ENCODE assay signal across 18 cellular contexts in genomic region chr3:86993704-86994103, GRCh38. TPM values are rescaled to one million over a fixed set of nuclear protein-coding genes. Genes with fewer than 3 reads are reported as not detected.
DNase-seq lines count a peak whose midpoint lies in the region; ATAC-seq, FAIRE-seq and TF ChIP-seq lines count a peak whose summit lies in the region.
"Had no signal": no experiment of that assay in that cellular context is flagged by ENCODE, and none has a peak within 500 bp of the region (broad histone marks: within the 10 kb centered on the region; RNA-seq: fewer than 3 reads in every experiment).

No MANE protein-coding gene starts in this region.

- DNase-seq in GM23248, result peak; percentile 85
- peak; percentile 25 to 48 for DNase-seq in PC-9
- peak; percentile 65 for DNase-seq in fibroblast of mammary gland (ENCODE audit: low read depth)
- DNase-seq in small intestine, result peak; percentile 2
- no peak for DNase-seq in activated naive CD4-positive, alpha-beta T cell treated with Interleukin-2 at 50 U/mL for 16 hours
- DNase-seq in HK-2 (ENCODE audit: unreplicated experiment), result no peak
- DNase-seq: activated CD4-positive, alpha-beta T cell treated with anti-CD3 and anti-CD28 coated beads for 48 hours; activated T-cell treated with anti-CD3 and anti-CD28 coated beads, Interleukin-2, amount 50 U/mL, for 24 hours; adrenal gland; CD8-positive, alpha-beta memory T cell; gastrocnemius medialis; kidney; NCI-H226; stimulated activated CD4-positive, alpha-beta T cell treated with anti-CD3 and anti-CD28 coated beads, Interleukin-4, amount 100 ng/mL, for 1 hour; stimulated activated naive CD4-positive, alpha-beta T cell treated with Interleukin-2 at 50 U/mL for 16 hours had no signal

- H3K27me3 ChIP-seq in GM23248 (replicated peaks; ENCODE audit: insufficient read depth) (no peaks in the 10 kb centered on the region), PC-9 (ENCODE audit: insufficient read depth, low read depth) (no peaks in the 10 kb centered on the region), small intestine (ENCODE audit: control insufficient read depth in 2 of 2, insufficient read depth in 2 of 2, low read length in 2 of 2) (peaks cover 0 to 2% of the 10 kb centered on the region in 2 donors)

- H3K9me3 ChIP-seq in GM23248 (ENCODE audit: low read depth) (no peaks in the 10 kb centered on the region), PC-9 (ENCODE audit: insufficient read depth, low read depth) (peaks cover 7% of the 10 kb centered on the region), small intestine (ENCODE audit: control insufficient read depth, low read depth) (no peaks in the 10 kb centered on the region)
- H3K9me3 ChIP-seq: adrenal gland, gastrocnemius medialis had no signal

- WGBS in GM23248 (ENCODE audit: low coverage in 1 of 2, low lambda C conversion rate in 2 of 2, missing lambda C conversion rate in 2 of 2), 2 experiments, result 1 to 3% methylated on average over 7 of the region's 7 CpGs
- 23 to 36% (median 31%) methylated on average over 7 of the region's 7 CpGs for WGBS in small intestine, 3 donors

- peak overlapping the region; percentile 54 for H3K4me3 ChIP-seq in GM23248
- H3K4me3 ChIP-seq in PC-9, result no peak overlapping the region
- no peak overlapping the region for H3K4me3 ChIP-seq in fibroblast of mammary gland (ENCODE audit: control insufficient read depth, low read depth, low read length)
- H3K4me3 ChIP-seq in small intestine (ENCODE audit: low read depth in 1 of 2, low read length in 2 of 2), result no peak overlapping the region
- H3K4me3 ChIP-seq: adrenal gland, gastrocnemius medialis had no signal

- H2AFZ ChIP-seq in GM23248 (peak overlapping the region; percentile 79), PC-9 (peak overlapping the region; percentile 73)

- in situ Hi-C loops in GM23248 (cut with MboI), result loop anchor here (10.0 kb wide), 1 partner anchor 209 kb away; no protein-coding TSS in a partner anchor

- 0 out of 2 replicates have a peak, but pooled peaks cover 7% of the 10 kb centered on the region for H3K36me3 ChIP-seq in GM23248 (ENCODE audit: low read depth)
- H3K36me3 ChIP-seq in PC-9 (ENCODE audit: low read depth), result no peaks in the 10 kb centered on the region
- H3K36me3 ChIP-seq in small intestine (ENCODE audit: control insufficient read depth in 2 of 2, insufficient read depth in 2 of 2, low read length in 2 of 2), result no peaks in the 10 kb centered on the region
- H3K36me3 ChIP-seq: adrenal gland, gastrocnemius medialis had no signal

- H3K4me2 ChIP-seq in GM23248 (ENCODE audit: unreplicated experiment) (peak overlapping the region; percentile 84), PC-9 (peak overlapping the region; percentile 30)

- POLR2A ChIA-PET in PC-9 (lab: Charles Lee; ENCODE audit: unreplicated experiment), result interaction anchor here (0.6 kb wide), 2 partner anchors 340 to 1140 kb away, joined by 4 to 5 read pairs; no protein-coding TSS in a partner anchor

- FAIRE-seq in small intestine (lab: Jason Lieb, UNC), result no peak
- FAIRE-seq: H1, kidney had no signal

- intact Hi-C loops in PC-9 (cut with micrococcal nuclease; ENCODE audit: unreplicated experiment), result no loop called here

- H3K9me2 ChIP-seq in GM23248 (ENCODE audit: insufficient read depth), result no peaks in the 10 kb centered on the region
- no peaks in the 10 kb centered on the region for H3K9me2 ChIP-seq in PC-9 (ENCODE audit: insufficient read depth)

- TF ChIP-seq CTCF in PC-9 (conservative IDR thresholded peaks at IDR 0.05) (no peak), fibroblast of mammary gland (conservative IDR thresholded peaks at IDR 0.05; ENCODE audit: control insufficient read depth, insufficient read depth, low read depth, low read length) (no peak)

- H3F3A ChIP-seq in GM23248 (ENCODE audit: insufficient read depth), result peaks cover 75% of the 10 kb centered on the region
- peaks cover 18% of the 10 kb centered on the region; the same call in 1 of the 2 replicates for H3F3A ChIP-seq in PC-9 (ENCODE audit: insufficient read depth, low read depth)

- peaks cover 51% of the 10 kb centered on the region for H3K4me1 ChIP-seq in GM23248 (ENCODE audit: insufficient read depth)
- H3K4me1 ChIP-seq in PC-9 (replicated peaks; ENCODE audit: insufficient read depth), result peaks cover 57% of the 10 kb centered on the region
- H3K4me1 ChIP-seq in small intestine (ENCODE audit: control insufficient read depth in 2 of 2, insufficient read depth in 1 of 2, low read depth in 1 of 2, low read length in 1 of 2), result no peaks in the 10 kb centered on the region
- H3K4me1 ChIP-seq: adrenal gland had no signal

- peak overlapping the region; percentile 51 for H3K9ac ChIP-seq in GM23248

- ATAC-seq in GM21390 (IDR thresholded peaks at IDR 0.05; ENCODE audit: unreplicated experiment), result no peak
- ATAC-seq: gastrocnemius medialis had no signal

- H4K20me1 ChIP-seq in GM23248 (ENCODE audit: insufficient read depth) (no peaks in the 10 kb centered on the region), PC-9 (ENCODE audit: insufficient read depth) (no peaks in the 10 kb centered on the region)

- BruUV-seq in PC-9 (replicated peaks; lab: Mats Ljungman, UMichigan), result no TSS peak

- CTCF ChIA-PET in PC-9 (lab: Charles Lee), result no interaction called here

- H3K79me2 ChIP-seq in GM23248 (ENCODE audit: insufficient read depth), result peaks cover 43% of the 10 kb centered on the region
- H3K79me2 ChIP-seq in PC-9 (ENCODE audit: low read depth), result no peaks in the 10 kb centered on the region

- H3K27ac ChIP-seq in GM23248 (peak overlapping the region; percentile 82), PC-9 (peak overlapping the region; percentile 46), small intestine (ENCODE audit: low read depth in 1 of 2, low read length in 1 of 2) (no peak overlapping the region)
- H3K27ac ChIP-seq: adrenal gland had no signal

RNA-seq across cellular contexts. Expression of gene VGLL3, which starts 2.8 kb away (rescaled TPM):
- total RNA-seq in GM23248 (2014; rRNA removed; shearing (Covaris generic)), result 179 and 213 TPM in 2 replicates
- 80.5 and 85.4 TPM in 2 replicates for polyA plus RNA-seq in GM23248 (2016; fragmentation: Nextera tagmentation; extraction: Ambion mirVana)
- total RNA-seq in PC-9 (2021), result 20.5 and 26.8 TPM in 2 replicates
- 1 to 10 TPM in 2 of 3 donors, not detected in 1; 1.6 to 1.7 TPM for polyA plus RNA-seq in small intestine
- total RNA-seq: CD8-positive, alpha-beta memory T cell; T-helper 1 cell treated with Interleukin-12 subunit alpha and Interleukin-12 subunit beta and Interleukin-4 antibody, amounts not matched to agents 30 ng/mL and 1 ng/mL, for 36 hours had no signal
- polyA plus RNA-seq: CD8-positive, alpha-beta memory T cell had no signal

Comparison
In these comparisons a context has a peak if more than half of its experiments do, and no peak if none do; other contexts are left out.
1. DNase-seq: peak in GM23248 (single experiment), PC-9 (2 of 2), fibroblast of mammary gland (single experiment) and small intestine (single experiment); none in activated naive CD4-positive, alpha-beta T cell treated with Interleukin-2 at 50 U/mL for 16 hours (single experiment) and HK-2 (single experiment).
2. H3K27ac ChIP-seq: peak in GM23248 (single experiment) and PC-9 (single experiment); none in small intestine (0 of 2).